15 cellular contexts compared by ENCODE assay signal in genomic region chr19:11064831-11065303, GRCh38. TPM values are rescaled to one million over a fixed set of nuclear protein-coding genes. Genes with fewer than 3 reads are reported as not detected.
DNase-seq lines count a peak whose midpoint lies in the region; ATAC-seq and TF ChIP-seq lines count a peak whose summit lies in the region.
"Had no signal": no experiment of that assay in that cellular context is flagged by ENCODE, and none has a peak within 500 bp of the region (broad histone marks: within the 10 kb centered on the region; RNA-seq: fewer than 3 reads in every experiment).

No MANE protein-coding gene starts in this region.

- POLR2A ChIA-PET in IMR-90 (lab: Charles Lee; ENCODE audit: unreplicated experiment): no interaction called here

- H3K23ac ChIP-seq in IMR-90 (ENCODE audit: low read depth, low read length): no peak overlapping the region

- H2BK15ac ChIP-seq in IMR-90 (ENCODE audit: low read depth, low read length): no peak overlapping the region

- no peak overlapping the region for H4K91ac ChIP-seq in IMR-90 (ENCODE audit: insufficient read depth, low read depth, low read length)

- H2BK5ac ChIP-seq in IMR-90 (ENCODE audit: low read depth, low read length, poor library complexity, severe bottlenecking): peak overlapping the region; percentile 3

- TF ChIP-seq POLR2A in IMR-90 (IDR thresholded peaks at IDR 0.05; ENCODE audit: low read depth, low read length): no peak

- 83% methylated on average over 7 of the region's 10 CpGs; no CpG with 5 or more reads in 1 of the 2 experiments for WGBS in IMR-90 (ENCODE audit: extremely low coverage in 2 of 2, insufficient read length in 1 of 2), 2 experiments

- no peak overlapping the region for H3K27ac ChIP-seq in IMR-90 (ENCODE audit: insufficient read depth, low read length)

- H3K18ac ChIP-seq in IMR-90 (ENCODE audit: low read depth, low read length): no peak overlapping the region

- H3K9me1 ChIP-seq in IMR-90 (ENCODE audit: insufficient read depth, low read length): no peaks in the 10 kb centered on the region; the same call in 1 of the 2 replicates

- peak; percentile 43 for DNase-seq in 8988T
- no peak for DNase-seq in IMR-90
- peak; percentile 12 for DNase-seq in medulla oblongata (ENCODE audit: extremely low spot score)
- no peak for DNase-seq in NK-92 treated with Interleukin-12 subunit alpha and Interleukin-12 subunit beta, amount 100 ng/mL, for 24 hours (lab: John Stamatoyannopoulos, UW)
- no peak for DNase-seq in NCI-H1417 treated with DMSO at 0.1 percent for 48 hours (lab: John Stamatoyannopoulos, UW)
- DNase-seq in NCI-H1092 treated with DMSO at 0.1 percent for 48 hours (lab: John Stamatoyannopoulos, UW): no peak
- no peak for DNase-seq in UCSD-AML1 (lab: John Stamatoyannopoulos, UW; ENCODE audit: unreplicated experiment)
- DNase-seq: AML-193; GDM1; HCEC 1CT; MM.1S; NCI-H446 treated with DMSO at 0.1 percent for 48 hours; stimulated activated CD4-positive, alpha-beta T cell treated with anti-CD3 and anti-CD28 coated beads, Interleukin-2, amount 100 ng/mL, for 24 hours had no signal

- H3K36me3 Mint-ChIP-seq in brain: peaks cover 86% of the 10 kb centered on the region

- intact Hi-C loops in IMR-90 (cut with micrococcal nuclease): no loop called here

- no peaks in the 10 kb centered on the region; the same call in 1 of the 2 replicates for H4K20me1 ChIP-seq in IMR-90 (ENCODE audit: insufficient read depth, low read length)

- no peak overlapping the region for H2AFZ ChIP-seq in IMR-90 (replicated peaks; ENCODE audit: low read length, poor library complexity)

- TF ChIP-seq RAD21 in IMR-90 (IDR thresholded peaks at IDR 0.05; ENCODE audit: low read length): no peak

- no peak overlapping the region for H3K4me3 Mint-ChIP-seq in brain
- H3K4me3 Mint-ChIP-seq: stimulated activated naive CD8-positive, alpha-beta T cell treated with anti-CD3 and anti-CD28 coated beads, Interleukin-15, Interleukin-2, amounts not matched to agents 100 ng/mL and 50 ng/mL, for 24 hours had no signal

- peaks cover 7% of the 10 kb centered on the region for H3K9me3 ChIP-seq in IMR-90 (ENCODE audit: control insufficient read depth, insufficient read depth, low read length)

- no peaks in the 10 kb centered on the region for H3K4me1 ChIP-seq in IMR-90 (ENCODE audit: control insufficient read depth, insufficient read depth, low read length)

- H2BK20ac ChIP-seq in IMR-90 (ENCODE audit: low read depth, low read length): no peak overlapping the region

- TF ChIP-seq CTCF in IMR-90 (conservative IDR thresholded peaks at IDR 0.05; ENCODE audit: low read depth, low read length): no peak
- no peak for TF ChIP-seq CTCF in brain (conservative IDR thresholded peaks at IDR 0.05)

- H4K5ac ChIP-seq in IMR-90 (ENCODE audit: low read depth, low read length): no peak overlapping the region

- no peak overlapping the region for H2BK120ac ChIP-seq in IMR-90 (ENCODE audit: low read depth, low read length)

- peaks cover 0 to 15% (median 3%) of the 10 kb centered on the region in 5 experiments for H3K9me3 Mint-ChIP-seq in brain
- H3K9me3 Mint-ChIP-seq: stimulated activated naive CD8-positive, alpha-beta T cell treated with anti-CD3 and anti-CD28 coated beads, Interleukin-15, Interleukin-2, amounts not matched to agents 100 ng/mL and 50 ng/mL, for 24 hours had no signal

- H3K79me1 ChIP-seq in IMR-90 (ENCODE audit: low read depth in 1 of 2, low read length in 2 of 2): peaks cover 0 to 15% of the 10 kb centered on the region in 2 experiments; a peak in 1 of 4 replicates

- no peak overlapping the region for H3K9ac ChIP-seq in IMR-90 (ENCODE audit: low read depth, low read length)

- ATAC-seq in IMR-90 (ENCODE audit: low read depth): no peak

- H3K27me3 Mint-ChIP-seq in brain: peaks cover 2% of the 10 kb centered on the region
- H3K27me3 Mint-ChIP-seq: stimulated activated naive CD8-positive, alpha-beta T cell treated with anti-CD3 and anti-CD28 coated beads, Interleukin-15, Interleukin-2, amounts not matched to agents 100 ng/mL and 50 ng/mL, for 24 hours had no signal

- CTCF ChIA-PET in IMR-90 (lab: Yijun Ruan, JAX): interaction anchor here (0.6 to 0.8 kb wide), 3 partner anchors 9 to 15 kb away, joined by 3 to 4 read pairs (median 3); no protein-coding TSS in a partner anchor

- in situ Hi-C loops in IMR-90 (cut with MboI; ENCODE audit: low sequenced_read_pairs): no loop called here

- H3K36me3 ChIP-seq in IMR-90 (ENCODE audit: control insufficient read depth, insufficient read depth, low read length): peaks cover 52% of the 10 kb centered on the region

- dilution Hi-C loops in IMR-90 (cut with HindIII; ENCODE audit: low sequenced_read_pairs, unreplicated experiment): no loop called here

- H3K4me2 ChIP-seq in IMR-90 (ENCODE audit: low read depth, low read length): no peak overlapping the region

- H3K14ac ChIP-seq in IMR-90 (replicated peaks; ENCODE audit: low read depth, low read length): no peak overlapping the region

- H3K4ac ChIP-seq in IMR-90 (ENCODE audit: low read depth, low read length): no peak overlapping the region

- H4K8ac ChIP-seq in IMR-90 (ENCODE audit: low read depth in 2 of 2, low read length in 2 of 2): no peak overlapping the region

- H3K4me3 ChIP-seq in IMR-90 (ENCODE audit: insufficient read depth, low read depth, low read length): no peak overlapping the region

- no TSS peak for BruUV-seq in IMR-90 (replicated peaks; lab: Mats Ljungman, UMichigan)

- no peaks in the 10 kb centered on the region for H3K4me1 Mint-ChIP-seq in brain

- no peak overlapping the region for H2AK9ac ChIP-seq in IMR-90 (replicated peaks; ENCODE audit: low read depth, low read length, poor library complexity)

- peak overlapping the region in 3 of 5 experiments; percentile 45 to 89 (median 74) for H3K27ac Mint-ChIP-seq in brain
- H3K27ac Mint-ChIP-seq: stimulated activated naive CD8-positive, alpha-beta T cell treated with anti-CD3 and anti-CD28 coated beads, Interleukin-15, Interleukin-2, amounts not matched to agents 100 ng/mL and 50 ng/mL, for 24 hours had no signal

- H2AK5ac ChIP-seq in IMR-90 (ENCODE audit: low read depth, low read length): no peak overlapping the region

- H3K56ac ChIP-seq in IMR-90 (ENCODE audit: extremely low read depth, insufficient read depth, low read length): no peak overlapping the region

- no peaks in the 10 kb centered on the region for H3K27me3 ChIP-seq in IMR-90 (ENCODE audit: control insufficient read depth, insufficient read depth, low read length)

TF ChIP-seq in IMR-90, 13 proteins besides CTCF, POLR2A, EP300 and RAD21:
- peak; percentile 100 for TF ChIP-seq MAFK (IDR thresholded peaks at IDR 0.05; ENCODE audit: low read depth, low read length)
- TF ChIP-seq RCOR1 (IDR thresholded peaks at IDR 0.05; ENCODE audit: insufficient replicate concordance, low read length): no peak
- TF ChIP-seq NFE2L2 (IDR thresholded peaks at IDR 0.05; ENCODE audit: low read depth, low read length): peak; percentile 63

RNA-seq across cellular contexts. Expression of gene LDLR, which starts 24.4 kb away (rescaled TPM):
- 40.5 and 45.2 TPM in 2 replicates for total RNA-seq in IMR-90 (2012; rRNA removed)
- polyA plus RNA-seq in IMR-90 (2012; rRNA removed): 53.8 and 61.2 TPM in 2 replicates
- polyA plus RNA-seq in IMR-90 (2012; cell fraction: cytosol; rRNA removed): 43.2 and 44.9 TPM in 2 replicates
- 51.0 and 64.7 TPM in 2 replicates for polyA plus RNA-seq in IMR-90 (2012; cell fraction: nucleus; rRNA removed; ENCODE audit: low replicate concordance)
- polyA plus RNA-seq in brain (ENCODE audit: insufficient read depth, low read depth, low replicate concordance): 11.7 TPM

Comparison
In these comparisons a context has a peak if more than half of its experiments do, and no peak if none do; other contexts are left out.
1. DNase-seq: peak in 8988T (single experiment) and medulla oblongata (single experiment); none in IMR-90 (single experiment), NK-92 treated with Interleukin-12 subunit alpha and Interleukin-12 subunit beta, amount 100 ng/mL, for 24 hours (single experiment), NCI-H1417 treated with DMSO at 0.1 percent for 48 hours (single experiment), NCI-H1092 treated with DMSO at 0.1 percent for 48 hours (single experiment) and UCSD-AML1 (single experiment).